ENCODE assay signal across 10 cellular contexts in genomic region chr15:40040293-40040635, GRCh38. TPM values are rescaled to one million over a fixed set of nuclear protein-coding genes. Genes with fewer than 3 reads are reported as not detected.
DNase-seq lines count a peak whose midpoint lies in the region; ATAC-seq, FAIRE-seq and TF ChIP-seq lines count a peak whose summit lies in the region.
"Had no signal": no experiment of that assay in that cellular context is flagged by ENCODE, and none has a peak within 500 bp of the region (broad histone marks: within the 10 kb centered on the region; RNA-seq: fewer than 3 reads in every experiment).

No MANE protein-coding gene starts in this region.

- DNase-seq in CD4-positive, CD25-positive, alpha-beta regulatory T cell = no peak
- DNase-seq in HFFc6 (no peak), astrocyte (ENCODE audit: low read depth) (no peak), NCI-H446 treated with DMSO at 0.1 percent for 48 hours (lab: John Stamatoyannopoulos, UW) (no peak), D341Med (ENCODE audit: low spot score) (no peak)
- DNase-seq in naive thymus-derived CD4-positive, alpha-beta T cell = no peak
- DNase-seq: left lung, NCI-H1417 treated with DMSO at 0.1 percent for 48 hours had no signal

- peaks cover 13% of the 10 kb centered on the region for H3K36me3 Mint-ChIP-seq in CD4-positive, CD25-positive, alpha-beta regulatory T cell
- peaks cover 35% of the 10 kb centered on the region for H3K36me3 Mint-ChIP-seq in HFFc6 (ENCODE audit: low read depth)
- peaks cover 7% of the 10 kb centered on the region for H3K36me3 Mint-ChIP-seq in astrocyte (ENCODE audit: low read depth, unreplicated experiment)
- H3K36me3 Mint-ChIP-seq in naive thymus-derived CD4-positive, alpha-beta T cell = peaks cover 0 to 22% (median 10%) of the 10 kb centered on the region in 5 donors

- no peak for FAIRE-seq in astrocyte (lab: Jason Lieb, UNC)

- TF ChIP-seq CTCF in HFFc6 (IDR thresholded peaks at IDR 0.05) = no peak
- TF ChIP-seq CTCF in astrocyte (IDR thresholded peaks at IDR 0.05; ENCODE audit: insufficient read depth, low read depth, low read length) = no peak

- H4K20me1 ChIP-seq in astrocyte (ENCODE audit: insufficient read depth, low read length) = peaks cover 24% of the 10 kb centered on the region

- H3K27me3 ChIP-seq in CD4-positive, CD25-positive, alpha-beta regulatory T cell (ENCODE audit: control insufficient read depth, insufficient read depth, low read length) = no peaks in the 10 kb centered on the region
- H3K27me3 ChIP-seq in astrocyte (ENCODE audit: insufficient read depth, low read length) = no peaks in the 10 kb centered on the region
- no peaks in the 10 kb centered on the region for H3K27me3 ChIP-seq in naive thymus-derived CD4-positive, alpha-beta T cell (ENCODE audit: control insufficient read depth in 2 of 2, insufficient read depth in 2 of 2, low read length in 2 of 2)
- H3K27me3 ChIP-seq: left lung had no signal

- no peak overlapping the region for H2AFZ ChIP-seq in astrocyte (ENCODE audit: low read depth, low read length)

- H3K9me3 ChIP-seq in CD4-positive, CD25-positive, alpha-beta regulatory T cell (ENCODE audit: control insufficient read depth in 2 of 2, low read length in 2 of 2) = no peaks in the 10 kb centered on the region
- H3K9me3 ChIP-seq in astrocyte (ENCODE audit: insufficient read depth, low read depth, low read length) = no peaks in the 10 kb centered on the region
- no peaks in the 10 kb centered on the region for H3K9me3 ChIP-seq in naive thymus-derived CD4-positive, alpha-beta T cell (ENCODE audit: control insufficient read depth in 2 of 3, low read length in 3 of 3)
- H3K9me3 ChIP-seq: left lung had no signal

- peak overlapping the region; percentile 90 for H3K4me2 ChIP-seq in astrocyte (ENCODE audit: low read length)

- POLR2A ChIA-PET in naive thymus-derived CD4-positive, alpha-beta T cell (lab: Charles Lee) = interaction anchor here (0.6 to 3.2 kb wide), 4 partner anchors 8 to 254 kb away, joined by 3 to 22 read pairs (median 4); no protein-coding TSS in a partner anchor

- H3K9me3 Mint-ChIP-seq in CD4-positive, CD25-positive, alpha-beta regulatory T cell = no peaks in the 10 kb centered on the region
- H3K9me3 Mint-ChIP-seq in HFFc6 (no peaks in the 10 kb centered on the region), astrocyte (ENCODE audit: unreplicated experiment) (no peaks in the 10 kb centered on the region)
- H3K9me3 Mint-ChIP-seq in naive thymus-derived CD4-positive, alpha-beta T cell = no peaks in the 10 kb centered on the region

- H3K27ac Mint-ChIP-seq in CD4-positive, CD25-positive, alpha-beta regulatory T cell = peak overlapping the region; percentile 24 to 86 (median 66)
- H3K27ac Mint-ChIP-seq in HFFc6 (peak overlapping the region; percentile 67), astrocyte (ENCODE audit: unreplicated experiment) (no peak overlapping the region)
- H3K27ac Mint-ChIP-seq in naive thymus-derived CD4-positive, alpha-beta T cell = peak overlapping the region; percentile 74 to 98 (median 88)

- H3K27ac ChIP-seq in CD4-positive, CD25-positive, alpha-beta regulatory T cell (ENCODE audit: insufficient read depth, low read length, poor library complexity, severe bottlenecking) = peak overlapping the region; percentile 89
- H3K27ac ChIP-seq in astrocyte (ENCODE audit: low read depth, low read length) = no peak overlapping the region
- H3K27ac ChIP-seq in naive thymus-derived CD4-positive, alpha-beta T cell (ENCODE audit: low read depth, low read length) = peak overlapping the region; percentile 96

- no peak for ATAC-seq in CD4-positive, CD25-positive, alpha-beta regulatory T cell (ENCODE audit: low read depth in 2 of 2)
- ATAC-seq in naive thymus-derived CD4-positive, alpha-beta T cell = no peak
- no peak for ATAC-seq in HG03280 (IDR thresholded peaks at IDR 0.05; ENCODE audit: unreplicated experiment)
- ATAC-seq in GM18498 (IDR thresholded peaks at IDR 0.05; ENCODE audit: unreplicated experiment) = no peak

- H3K4me3 Mint-ChIP-seq in CD4-positive, CD25-positive, alpha-beta regulatory T cell = peak overlapping the region; percentile 83 to 100 (median 95)
- peak overlapping the region; percentile 63 for H3K4me3 Mint-ChIP-seq in HFFc6
- peak overlapping the region; percentile 67 for H3K4me3 Mint-ChIP-seq in astrocyte (ENCODE audit: unreplicated experiment)
- H3K4me3 Mint-ChIP-seq in naive thymus-derived CD4-positive, alpha-beta T cell = peak overlapping the region; percentile 54 to 100 (median 82)

- peak overlapping the region; percentile 30 for H3K4me3 ChIP-seq in CD4-positive, CD25-positive, alpha-beta regulatory T cell (ENCODE audit: low read depth, low read length)
- H3K4me3 ChIP-seq in astrocyte (ENCODE audit: insufficient read depth, low read depth, low read length) = no peak overlapping the region
- peak overlapping the region; percentile 16 for H3K4me3 ChIP-seq in naive thymus-derived CD4-positive, alpha-beta T cell (ENCODE audit: low read length)

- intact Hi-C loops in naive thymus-derived CD4-positive, alpha-beta T cell (cut with micrococcal nuclease) = loop anchor here in 1 of 2 donors (10.0 kb wide), 1 partner anchor 355 kb away; no protein-coding TSS in a partner anchor

- CTCF ChIA-PET in naive thymus-derived CD4-positive, alpha-beta T cell (lab: Charles Lee) = interaction anchor here (1.6 kb wide), 1 partner anchor 67 kb away, joined by 8 read pairs; no protein-coding TSS in a partner anchor

- peaks cover 32 to 62% (median 42%) of the 10 kb centered on the region in 4 donors for H3K4me1 Mint-ChIP-seq in CD4-positive, CD25-positive, alpha-beta regulatory T cell
- H3K4me1 Mint-ChIP-seq in HFFc6 (ENCODE audit: low read depth) = peaks cover 50% of the 10 kb centered on the region
- peaks cover 27% of the 10 kb centered on the region for H3K4me1 Mint-ChIP-seq in astrocyte (ENCODE audit: low read depth, unreplicated experiment)
- peaks cover 33 to 65% (median 59%) of the 10 kb centered on the region in 7 donors for H3K4me1 Mint-ChIP-seq in naive thymus-derived CD4-positive, alpha-beta T cell

- H3K79me2 ChIP-seq in astrocyte (ENCODE audit: insufficient read depth, low read length) = peaks cover 33% of the 10 kb centered on the region

- no peak overlapping the region for H3K9ac ChIP-seq in astrocyte (ENCODE audit: low read length)

- peaks cover 40% of the 10 kb centered on the region for H3K4me1 ChIP-seq in CD4-positive, CD25-positive, alpha-beta regulatory T cell (ENCODE audit: control insufficient read depth, insufficient read depth, low read length, poor library complexity, severe bottlenecking)
- peaks cover 15% of the 10 kb centered on the region for H3K4me1 ChIP-seq in astrocyte (ENCODE audit: insufficient read depth, low read length)
- H3K4me1 ChIP-seq in naive thymus-derived CD4-positive, alpha-beta T cell (ENCODE audit: control insufficient read depth in 2 of 2, insufficient read depth in 2 of 2, low read length in 2 of 2) = peaks cover 22 to 23% of the 10 kb centered on the region in 2 donors

- H3K36me3 ChIP-seq in CD4-positive, CD25-positive, alpha-beta regulatory T cell (ENCODE audit: control insufficient read depth, insufficient read depth, low read length) = peaks cover 18% of the 10 kb centered on the region
- H3K36me3 ChIP-seq in astrocyte (ENCODE audit: insufficient read depth, low read length) = peaks cover 10% of the 10 kb centered on the region
- H3K36me3 ChIP-seq in naive thymus-derived CD4-positive, alpha-beta T cell (ENCODE audit: control insufficient read depth in 2 of 3, insufficient read depth in 3 of 3, low read length in 3 of 3) = peaks cover under 1 to 27% (median 18%) of the 10 kb centered on the region in 3 experiments

- H3K27me3 Mint-ChIP-seq in CD4-positive, CD25-positive, alpha-beta regulatory T cell = no peaks in the 10 kb centered on the region
- H3K27me3 Mint-ChIP-seq in HFFc6 (ENCODE audit: insufficient read depth) (peaks cover 3% of the 10 kb centered on the region), astrocyte (ENCODE audit: low read depth, unreplicated experiment) (no peaks in the 10 kb centered on the region)
- no peaks in the 10 kb centered on the region for H3K27me3 Mint-ChIP-seq in naive thymus-derived CD4-positive, alpha-beta T cell

RNA-seq across cellular contexts. Expression of gene SRP14, which starts 1.3 kb away (rescaled TPM):
- 128 TPM for total RNA-seq in CD4-positive, CD25-positive, alpha-beta regulatory T cell
- 100 to 1,000 TPM; 800 to 928 (median 868) TPM for polyA plus RNA-seq in CD4-positive, CD25-positive, alpha-beta regulatory T cell
- 100 to 1,000 TPM; 177 to 227 (median 212) TPM for total RNA-seq in HFFc6 (2021; fragmentation: NEBNext Ultra II Directional; extraction: Animal tissue kit (Norgen Biotek cat#: 25700))
- 279 and 320 TPM in 2 replicates for total RNA-seq in astrocyte
- total RNA-seq in naive thymus-derived CD4-positive, alpha-beta T cell = 100 to 1,000 TPM in 4 of 5 experiments, 10 to 100 TPM in 1; 92.1 to 157 (median 111) TPM
- polyA plus RNA-seq in naive thymus-derived CD4-positive, alpha-beta T cell = 100 to 1,000 TPM; 787 to 963 TPM
